Comparison of ENCODE assay signal across 8 cellular contexts in the genomic region with DNA sequence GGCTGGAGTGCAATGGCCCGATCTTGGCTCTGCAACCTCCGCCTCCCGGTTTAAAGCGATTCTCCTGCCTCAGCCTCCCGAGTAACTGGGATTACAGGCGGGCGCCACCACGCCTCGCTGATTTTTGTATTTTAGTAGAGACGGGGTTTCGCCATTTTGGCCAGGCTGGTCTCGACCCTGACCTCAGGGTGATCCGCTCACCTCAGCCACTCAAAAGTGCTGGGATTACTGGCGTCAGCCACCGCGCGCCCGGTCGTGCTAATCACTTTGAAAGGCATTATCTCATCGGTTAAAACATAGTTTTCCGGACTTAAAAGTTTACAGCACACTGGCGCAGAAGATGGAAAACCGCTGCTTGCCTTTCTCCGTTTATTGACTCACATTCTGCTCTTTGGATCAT. TPM values are rescaled to one million over a fixed set of nuclear protein-coding genes. Genes with fewer than 3 reads are reported as not detected.
DNase-seq lines count a peak whose midpoint lies in the region; ATAC-seq and TF ChIP-seq lines count a peak whose summit lies in the region.

No MANE protein-coding gene starts in this region.

- peak overlapping the region; percentile 96 for H3K4me2 ChIP-seq in mammary epithelial cell (ENCODE audit: insufficient read depth, low read depth, low read length)

- peaks cover 10% of the 10 kb centered on the region for H3K9me3 ChIP-seq in mammary epithelial cell (replicated peaks; ENCODE audit: insufficient read depth, low read length)
- H3K9me3 ChIP-seq in mucosa of rectum (ENCODE audit: control insufficient read depth in 2 of 2, low read length in 2 of 2) = peaks cover 5 to 6% of the 10 kb centered on the region in 2 donors

- H3K27me3 Mint-ChIP-seq in stimulated activated naive CD8-positive, alpha-beta T cell treated with anti-CD3 and anti-CD28 coated beads, Interleukin-15, Interleukin-2, amounts not matched to agents 100 ng/mL and 50 ng/mL, for 24 hours = peaks cover 5% of the 10 kb centered on the region

- H3K4me3 ChIP-seq in mammary epithelial cell (replicated peaks in 1 of 3; ENCODE audit: insufficient read depth in 1 of 3, low read depth in 2 of 3, low read length in 3 of 3) = peak overlapping the region; percentile 92 to 99 (median 95)
- peak overlapping the region; percentile 86 to 97 for H3K4me3 ChIP-seq in mucosa of rectum (ENCODE audit: low read length in 2 of 2)

- peak overlapping the region; percentile 92 for H3K4me3 Mint-ChIP-seq in stimulated activated naive CD8-positive, alpha-beta T cell treated with anti-CD3 and anti-CD28 coated beads, Interleukin-15, Interleukin-2, amounts not matched to agents 100 ng/mL and 50 ng/mL, for 24 hours

- H3K4me1 ChIP-seq in mammary epithelial cell (ENCODE audit: insufficient read depth, low read length) (no peaks in the 10 kb centered on the region), mucosa of rectum (ENCODE audit: control insufficient read depth in 2 of 2, insufficient read depth in 2 of 2, low read length in 2 of 2) (peaks cover 5 to 12% of the 10 kb centered on the region in 2 donors)

- DNase-seq in stimulated activated naive CD8-positive, alpha-beta T cell treated with anti-CD3 and anti-CD28 coated beads, Interleukin-15, Interleukin-2, amounts not matched to agents 100 U/mL and 50 U/mL, for 24 hours = no peak
- no peak for DNase-seq in mammary epithelial cell
- DNase-seq in NCI-H2081 treated with DMSO at 0.1 percent for 48 hours (lab: John Stamatoyannopoulos, UW) = no peak
- no peak for DNase-seq in putamen (ENCODE audit: low spot score)
- no peak for DNase-seq in D341Med (ENCODE audit: low spot score)

- H3K27ac ChIP-seq in mammary epithelial cell (ENCODE audit: insufficient read depth, low read depth, low read length) (peak overlapping the region; percentile 73), mucosa of rectum (ENCODE audit: low read depth in 2 of 2, low read length in 2 of 2) (peak overlapping the region; percentile 98)

- H3K79me2 ChIP-seq in mammary epithelial cell (ENCODE audit: insufficient read depth, low read length) = peaks cover 37% of the 10 kb centered on the region

- H3K36me3 ChIP-seq in mammary epithelial cell (ENCODE audit: insufficient read depth, low read length) = peaks cover 3% of the 10 kb centered on the region
- peaks cover 9 to 10% of the 10 kb centered on the region in 2 donors for H3K36me3 ChIP-seq in mucosa of rectum (ENCODE audit: control insufficient read depth in 2 of 2, insufficient read depth in 2 of 2, low read length in 2 of 2)

- CTCF ChIA-PET in mammary epithelial cell (lab: Charles Lee; ENCODE audit: low non-redundant PET) = no interaction called here

- no peaks in the 10 kb centered on the region for H3K27me3 ChIP-seq in mammary epithelial cell (ENCODE audit: insufficient read depth, low read length)
- no peaks in the 10 kb centered on the region for H3K27me3 ChIP-seq in mucosa of rectum (ENCODE audit: control insufficient read depth in 2 of 2, insufficient read depth in 2 of 2, low read length in 2 of 2)

- TF ChIP-seq CTCF in mammary epithelial cell (conservative IDR thresholded peaks at IDR 0.05 in 1 of 2, IDR thresholded peaks at IDR 0.05 in 1 of 2; ENCODE audit: extremely low read depth in 1 of 2, insufficient read depth in 1 of 2, low read depth in 1 of 2, low read length in 2 of 2) = no peak

- H3K9ac ChIP-seq in mammary epithelial cell (ENCODE audit: insufficient read depth, low read length) (no peak overlapping the region), mucosa of rectum (ENCODE audit: low read depth in 1 of 2, low read length in 2 of 2) (peak overlapping the region; percentile 83 to 99)

- dilution Hi-C loops in mammary epithelial cell (cut with HindIII; ENCODE audit: low sequenced_read_pairs) = no loop called here

- H3K36me3 Mint-ChIP-seq in stimulated activated naive CD8-positive, alpha-beta T cell treated with anti-CD3 and anti-CD28 coated beads, Interleukin-15, Interleukin-2, amounts not matched to agents 100 ng/mL and 50 ng/mL, for 24 hours (ENCODE audit: low read depth) = peaks cover 34% of the 10 kb centered on the region

- 85% methylated on average over 9 of the region's 24 CpGs for WGBS in mammary epithelial cell (ENCODE audit: low coverage, missing lambda C conversion rate)

- intact Hi-C loops in mammary epithelial cell (cut with micrococcal nuclease) = no loop called here

- H4K20me1 ChIP-seq in mammary epithelial cell (ENCODE audit: insufficient read depth, low read length) = no peaks in the 10 kb centered on the region

- peaks cover 25% of the 10 kb centered on the region for H3K4me1 Mint-ChIP-seq in stimulated activated naive CD8-positive, alpha-beta T cell treated with anti-CD3 and anti-CD28 coated beads, Interleukin-15, Interleukin-2, amounts not matched to agents 100 ng/mL and 50 ng/mL, for 24 hours (ENCODE audit: low read depth)

- BruUV-seq in mammary epithelial cell (replicated peaks; lab: Mats Ljungman, UMichigan) = no TSS peak

- no peak overlapping the region for H2AFZ ChIP-seq in mammary epithelial cell (ENCODE audit: low read depth, low read length)

- no peak for ATAC-seq in stimulated activated naive CD8-positive, alpha-beta T cell treated with anti-CD3 and anti-CD28 coated beads, Interleukin-15, Interleukin-2, amounts not matched to agents 100 U/mL and 50 U/mL, for 24 hours
- no peak for ATAC-seq in GM18502 (IDR thresholded peaks at IDR 0.05; ENCODE audit: poor library complexity, unreplicated experiment)

- in situ Hi-C loops in mammary epithelial cell (cut with MboI; ENCODE audit: low sequenced_read_pairs in 2 of 2) = no loop called here

- H3K27ac Mint-ChIP-seq in stimulated activated naive CD8-positive, alpha-beta T cell treated with anti-CD3 and anti-CD28 coated beads, Interleukin-15, Interleukin-2, amounts not matched to agents 100 ng/mL and 50 ng/mL, for 24 hours = peak overlapping the region; percentile 92

- H3K9me3 Mint-ChIP-seq in stimulated activated naive CD8-positive, alpha-beta T cell treated with anti-CD3 and anti-CD28 coated beads, Interleukin-15, Interleukin-2, amounts not matched to agents 100 ng/mL and 50 ng/mL, for 24 hours = peaks cover 4% of the 10 kb centered on the region

RNA-seq across cellular contexts. Expression of gene MTHFS, which starts 27.6 kb away (rescaled TPM):
- total RNA-seq in mammary epithelial cell = 10 to 100 TPM; 21.7 to 32.8 TPM
- polyA plus RNA-seq in mammary epithelial cell = 39.0 TPM
- 2.7 TPM for polyA minus RNA-seq in mammary epithelial cell

RNA-seq across cellular contexts. Expression of gene BCL2A1, which starts 46.6 kb away (rescaled TPM):
- total RNA-seq in mammary epithelial cell = under 1 TPM in 1 of 2 donors, not detected in 1; 0.78 TPM
- 0.06 TPM for polyA plus RNA-seq in mammary epithelial cell
- polyA minus RNA-seq in mammary epithelial cell = not detected
